ENCODE assay signal across 2 cellular contexts in the genomic region with DNA sequence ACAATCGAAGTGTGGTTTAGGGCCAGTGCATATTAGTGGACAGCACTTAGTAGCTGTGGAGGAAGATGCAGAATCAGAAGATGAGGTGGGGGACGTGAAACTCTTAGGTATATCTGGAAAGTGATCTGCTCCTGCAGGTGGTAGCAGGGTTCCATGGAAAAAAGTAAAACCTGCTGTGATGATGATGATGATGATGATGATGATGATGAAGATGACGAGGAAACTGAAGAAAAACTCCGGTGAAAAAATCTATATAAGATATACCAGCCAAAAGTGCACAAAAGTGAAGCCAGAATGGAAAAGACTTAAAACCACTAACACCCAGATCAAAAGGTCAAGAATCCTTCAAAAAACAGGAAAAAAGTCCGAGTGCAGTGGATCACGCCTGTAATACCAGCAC.
A peak's percentile ranks its signal among the peaks of the same experiment; 100 is the strongest.
TF ChIP-seq lines count a peak whose summit lies in the region.

No MANE protein-coding gene starts in this region.

TF ChIP-seq in HepG2, 621 proteins besides CTCF, POLR2A, EP300 and RAD21:
- TF ChIP-seq CREB1 (IDR thresholded peaks at IDR 0.05) = peak; percentile 76
- TF ChIP-seq CREB1 (CRISPR knock-in tag; IDR thresholded peaks at IDR 0.05) = no peak
- TF ChIP-seq ZNF20 (CRISPR knock-in tag; IDR thresholded peaks at IDR 0.05) = no peak
TF ChIP-seq in HepG2: peak in this region for 1.

TF ChIP-seq in HEK293, 187 proteins besides CTCF, POLR2A, EP300 and RAD21:
- TF ChIP-seq ZNF112 (tag by site-specific recombination; IDR thresholded peaks at IDR 0.05) = no peak
- no peak for TF ChIP-seq ZNF404 (tag by site-specific recombination; IDR thresholded peaks at IDR 0.05)
- TF ChIP-seq, protein P1, sequence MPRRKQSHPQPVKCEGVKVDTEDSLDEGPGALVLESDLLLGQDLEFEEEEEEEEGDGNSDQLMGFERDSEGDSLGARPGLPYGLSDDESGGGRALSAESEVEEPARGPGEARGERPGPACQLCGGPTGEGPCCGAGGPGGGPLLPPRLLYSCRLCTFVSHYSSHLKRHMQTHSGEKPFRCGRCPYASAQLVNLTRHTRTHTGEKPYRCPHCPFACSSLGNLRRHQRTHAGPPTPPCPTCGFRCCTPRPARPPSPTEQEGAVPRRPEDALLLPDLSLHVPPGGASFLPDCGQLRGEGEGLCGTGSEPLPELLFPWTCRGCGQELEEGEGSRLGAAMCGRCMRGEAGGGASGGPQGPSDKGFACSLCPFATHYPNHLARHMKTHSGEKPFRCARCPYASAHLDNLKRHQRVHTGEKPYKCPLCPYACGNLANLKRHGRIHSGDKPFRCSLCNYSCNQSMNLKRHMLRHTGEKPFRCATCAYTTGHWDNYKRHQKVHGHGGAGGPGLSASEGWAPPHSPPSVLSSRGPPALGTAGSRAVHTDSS (tag by site-specific recombination; IDR thresholded peaks at IDR 0.05) = peak; percentile 92
